In genomic region chr3:30548605-30549004, GRCh38 we compare ENCODE assay signal across 3 cellular contexts.
TF ChIP-seq lines count a peak whose summit lies in the region.

No MANE protein-coding gene starts in this region.

TF ChIP-seq in HCT116, 20 proteins besides CTCF, POLR2A, EP300 and RAD21:
- TF ChIP-seq ZBTB33 (IDR thresholded peaks at IDR 0.05; ENCODE audit: extremely low read depth, insufficient replicate concordance, low read length) (no peak), ZFX (IDR thresholded peaks at IDR 0.05) (no peak), FOSL1 (IDR thresholded peaks at IDR 0.05; ENCODE audit: low read depth) (no peak), SP1 (IDR thresholded peaks at IDR 0.05; ENCODE audit: low read depth) (no peak), EGR1 (IDR thresholded peaks at IDR 0.05; ENCODE audit: low read depth) (no peak), CBX3 (IDR thresholded peaks at IDR 0.05; ENCODE audit: low read depth) (no peak), EZH2phosphoT487 (IDR thresholded peaks at IDR 0.05; ENCODE audit: borderline replicate concordance) (no peak), YY1 (IDR thresholded peaks at IDR 0.05; ENCODE audit: extremely low read depth, insufficient replicate concordance, low read depth, low read length) (no peak), ELF1 (IDR thresholded peaks at IDR 0.05; ENCODE audit: borderline replicate concordance, low read depth) (no peak), POLR2AphosphoS5 (IDR thresholded peaks at IDR 0.05; ENCODE audit: low read depth, low read length) (no peak), TCF7L2 (IDR thresholded peaks at IDR 0.05; ENCODE audit: borderline replicate concordance, extremely low read depth, insufficient read depth, insufficient read length) (no peak), REST (IDR thresholded peaks at IDR 0.05; ENCODE audit: low read depth) (no peak), CEBPB (IDR thresholded peaks at IDR 0.05; ENCODE audit: low read depth) (no peak), EZH2 (IDR thresholded peaks at IDR 0.05) (no peak), ZNF274 (IDR thresholded peaks at IDR 0.05; ENCODE audit: low read depth, low read length) (no peak), ATF3 (IDR thresholded peaks at IDR 0.05) (no peak), JUND (IDR thresholded peaks at IDR 0.05) (no peak)
TF ChIP-seq in HCT116: peak in this region for 0.

TF ChIP-seq in SK-N-SH treated with all-trans-retinoic acid at 6 μM for 48 hours, 23 proteins besides CTCF, POLR2A, EP300 and RAD21:
- TF ChIP-seq POU6F1 (CRISPR knock-in tag; IDR thresholded peaks at IDR 0.05; ENCODE audit: borderline replicate concordance, low read depth), result no peak
- no peak for TF ChIP-seq GLIS3 (CRISPR knock-in tag; IDR thresholded peaks at IDR 0.05)
- TF ChIP-seq ISL1 (CRISPR knock-in tag; IDR thresholded peaks at IDR 0.05), result no peak
- TF ChIP-seq SNAI2 (CRISPR knock-in tag; IDR thresholded peaks at IDR 0.05), result no peak
- no peak for TF ChIP-seq ZNF8 (CRISPR knock-in tag; IDR thresholded peaks at IDR 0.05)
- TF ChIP-seq ESRRG (CRISPR knock-in tag; IDR thresholded peaks at IDR 0.05), result no peak
- TF ChIP-seq ZC3H10 (CRISPR knock-in tag; IDR thresholded peaks at IDR 0.05), result no peak

TF ChIP-seq in H1, 55 proteins besides CTCF, POLR2A, EP300 and RAD21:
- peak; percentile 51; the same call in 1 of the 2 replicates for TF ChIP-seq TAF1 (IDR thresholded peaks at IDR 0.05; ENCODE audit: low read depth, low read length)
- peak; percentile 42; the same call in 1 of the 2 replicates for TF ChIP-seq POLR2AphosphoS5 (IDR thresholded peaks at IDR 0.05; ENCODE audit: low read depth, low read length)
- TF ChIP-seq TBP (IDR thresholded peaks at IDR 0.05; ENCODE audit: low read depth, low read length), result peak; percentile 44; the same call in 1 of the 2 replicates
- TF ChIP-seq GABPA (IDR thresholded peaks at IDR 0.05; ENCODE audit: borderline replicate concordance, insufficient read depth, low read length), result no peak
- no peak for TF ChIP-seq TCF12 (IDR thresholded peaks at IDR 0.05; ENCODE audit: low read depth, low read length)
